ENCODE assay signal across 14 cellular contexts in genomic region chr4:125369098-125369497, GRCh38. TPM values are rescaled to one million over a fixed set of nuclear protein-coding genes. Genes with fewer than 3 reads are reported as not detected.
DNase-seq lines count a peak whose midpoint lies in the region; ATAC-seq and TF ChIP-seq lines count a peak whose summit lies in the region.
"Had no signal": no experiment of that assay in that cellular context is flagged by ENCODE, and none has a peak within 500 bp of the region (broad histone marks: within the 10 kb centered on the region; RNA-seq: fewer than 3 reads in every experiment).

No MANE protein-coding gene starts in this region.

- DNase-seq in ELR (ENCODE audit: low read depth) (peak; percentile 12), fibroblast of villous mesenchyme (ENCODE audit: low read depth) (no peak), cortex of kidney (lab: John Stamatoyannopoulos, UW) (no peak), left lobe of liver (ENCODE audit: low spot score) (no peak), DMS79 (lab: John Stamatoyannopoulos, UW) (no peak)
- DNase-seq: activated effector memory CD4-positive, alpha-beta T cell treated with anti-CD3 and anti-CD28 coated beads, Interleukin-2, amount 50 U/mL, for 16 hours; effector memory CD4-positive, alpha-beta T cell; glutamatergic neuron; NCI-H187; NCI-H774; upper lobe of right lung had no signal

- H3K4me3 ChIP-seq in WI38 (ENCODE audit: low read depth, low read length) = peak overlapping the region; percentile 55
- H3K4me3 ChIP-seq in fibroblast of villous mesenchyme (ENCODE audit: low read depth, low read length) = peak overlapping the region; percentile 40
- H3K4me3 ChIP-seq in rectal smooth muscle tissue (ENCODE audit: low read length) = peak overlapping the region; percentile 16

- ATAC-seq in HG03571 (IDR thresholded peaks at IDR 0.05; ENCODE audit: unreplicated experiment) = no peak
- no peak for ATAC-seq in left lobe of liver
- ATAC-seq: upper lobe of right lung had no signal

- H3K27me3 ChIP-seq in rectal smooth muscle tissue (ENCODE audit: control insufficient read depth, insufficient read depth, low read length) = no peaks in the 10 kb centered on the region
- H3K27me3 ChIP-seq: upper lobe of right lung had no signal

- H3K36me3 ChIP-seq in rectal smooth muscle tissue (ENCODE audit: control insufficient read depth, insufficient read depth, low read length) = no peaks in the 10 kb centered on the region
- H3K36me3 ChIP-seq: upper lobe of right lung had no signal

- H3K27ac ChIP-seq in rectal smooth muscle tissue (ENCODE audit: low read depth, low read length) = peak overlapping the region; percentile 48
- H3K27ac ChIP-seq: upper lobe of right lung had no signal

- peaks cover 1% of the 10 kb centered on the region for H3K4me1 ChIP-seq in rectal smooth muscle tissue (ENCODE audit: control insufficient read depth, insufficient read depth, low read length)

- no peak overlapping the region for H3K9ac ChIP-seq in rectal smooth muscle tissue (ENCODE audit: low read length)

- TF ChIP-seq CTCF in WI38 (IDR thresholded peaks at IDR 0.05; ENCODE audit: low read depth, low read length) (no peak), fibroblast of villous mesenchyme (IDR thresholded peaks at IDR 0.05; ENCODE audit: insufficient read depth, low read depth, low read length) (no peak)

RNA-seq across cellular contexts. Expression of gene FAT4, which starts 54.3 kb away (rescaled TPM):
- total RNA-seq in fibroblast of villous mesenchyme (35.1 and 44.9 TPM in 2 replicates), left lobe of liver (3.9 TPM)
